ENCODE assay signal across 8 cellular contexts in the genomic region with DNA sequence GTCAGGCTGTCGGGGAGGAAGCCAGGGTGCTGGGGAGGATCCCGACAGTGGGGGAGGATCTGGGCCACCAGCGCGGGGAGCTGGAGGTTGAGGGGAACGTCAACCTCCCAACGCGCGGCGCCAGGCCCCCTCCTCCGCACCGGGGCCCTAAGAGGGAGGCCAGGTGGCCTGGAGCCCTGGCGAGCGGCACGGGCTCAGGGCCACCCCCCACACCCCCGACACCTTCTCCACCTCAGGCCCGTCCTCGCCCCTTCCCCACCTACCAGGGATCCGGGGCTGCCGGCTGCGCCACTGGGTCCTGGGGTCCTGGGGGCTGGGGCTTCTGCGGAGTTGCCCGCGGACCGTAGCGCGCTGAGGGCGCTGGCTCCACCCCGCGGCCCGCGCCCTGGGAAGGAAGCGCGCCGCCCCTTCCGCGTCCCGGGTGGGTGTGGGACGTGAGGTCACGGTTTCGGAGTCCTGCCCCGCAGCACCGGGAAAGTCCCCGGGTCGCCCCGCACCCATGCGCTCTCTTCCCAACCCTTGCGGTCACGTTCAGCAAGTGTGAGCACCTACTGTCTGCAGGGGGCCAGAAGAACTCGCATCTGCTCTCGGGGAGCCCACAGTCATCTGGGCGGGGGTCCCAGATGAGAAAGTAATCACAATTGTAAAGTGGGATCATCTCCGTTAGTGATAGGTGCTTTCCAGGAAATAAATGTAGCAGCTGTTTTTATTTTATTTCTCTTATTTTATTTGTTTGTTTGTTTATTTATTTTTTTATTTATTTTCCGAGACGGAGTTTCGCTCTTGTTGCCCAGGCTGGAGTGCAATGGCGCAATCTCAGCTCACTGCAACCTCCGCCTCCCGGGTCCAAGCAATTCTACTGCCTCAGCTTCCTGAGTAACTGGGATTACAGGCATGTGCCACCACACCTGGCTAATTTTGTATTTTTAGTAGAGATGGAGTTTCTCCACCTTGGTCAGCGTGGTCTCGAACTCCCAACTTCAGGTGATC. TPM values are rescaled to one million over a fixed set of nuclear protein-coding genes. Genes with fewer than 3 reads are reported as not detected.
DNase-seq lines count a peak whose midpoint lies in the region; ATAC-seq and TF ChIP-seq lines count a peak whose summit lies in the region.

A gene (minus strand): TSS at position 362 of the 990 bp plus-strand sequence. CDS start 13,335 bp downstream, outside the sequence.

- no peaks in the 10 kb centered on the region for H3K9me3 ChIP-seq in OCI-LY7 (ENCODE audit: low read length)

- H3K4me3 ChIP-seq in GM12864 (ENCODE audit: low read depth, low read length) (peak within 1 kb of the TSS; percentile 98), OCI-LY7 (ENCODE audit: low read depth, low read length, poor library complexity, severe bottlenecking) (peak within 1 kb of the TSS; percentile 76)

- BruUV-seq in OCI-LY7 (replicated peaks; lab: Mats Ljungman, UMichigan), result TSS peak; percentile 81

- H3K9me2 ChIP-seq in OCI-LY7 (ENCODE audit: insufficient read depth, low read length), result no peaks in the 10 kb centered on the region

- DNase-seq in GM12864 (ENCODE audit: low read depth) (no peak), HFFc6 (peak; percentile 40), OCI-LY7 (ENCODE audit: low spot score) (peak; percentile 70), fibroblast of gingiva (ENCODE audit: low read depth) (peak; percentile 62), natural killer cell (peak; percentile 78), occipital lobe (lab: John Stamatoyannopoulos, UW) (no peak)
- DNase-seq in activated T-cell treated with anti-CD3 and anti-CD28 coated beads, Interleukin-2, amount 50 U/mL, for 48 hours, result peak; percentile 82 to 87

- H3K36me3 Mint-ChIP-seq in HFFc6 (ENCODE audit: low read depth) (peaks cover 5% of the 10 kb centered on the region; the same call in 1 of the 2 replicates), natural killer cell (no peaks in the 10 kb centered on the region)
- H3K36me3 Mint-ChIP-seq in stimulated activated naive CD8-positive, alpha-beta T cell treated with anti-CD3 and anti-CD28 coated beads, Interleukin-15, Interleukin-2, amounts not matched to agents 100 ng/mL and 50 ng/mL, for 24 hours (ENCODE audit: low read depth), result peaks cover 4% of the 10 kb centered on the region

- H2AFZ ChIP-seq in OCI-LY7 (ENCODE audit: low read length), result peak within 1 kb of the TSS; percentile 60

- no peaks in the 10 kb centered on the region for H4K20me1 ChIP-seq in OCI-LY7 (ENCODE audit: insufficient read depth, low read length)

- peaks cover 12% of the 10 kb centered on the region for H3K36me3 ChIP-seq in OCI-LY7 (ENCODE audit: insufficient read depth, low read length)

- peak within 1 kb of the TSS; percentile 77 for H3K27ac Mint-ChIP-seq in HFFc6
- peak within 1 kb of the TSS; percentile 86 to 92 for H3K27ac Mint-ChIP-seq in natural killer cell
- peak within 1 kb of the TSS; percentile 89 for H3K27ac Mint-ChIP-seq in stimulated activated naive CD8-positive, alpha-beta T cell treated with anti-CD3 and anti-CD28 coated beads, Interleukin-15, Interleukin-2, amounts not matched to agents 100 ng/mL and 50 ng/mL, for 24 hours

- H3K9me3 Mint-ChIP-seq in HFFc6 (no peaks in the 10 kb centered on the region), natural killer cell (no peaks in the 10 kb centered on the region)
- no peaks in the 10 kb centered on the region for H3K9me3 Mint-ChIP-seq in stimulated activated naive CD8-positive, alpha-beta T cell treated with anti-CD3 and anti-CD28 coated beads, Interleukin-15, Interleukin-2, amounts not matched to agents 100 ng/mL and 50 ng/mL, for 24 hours

- H3K4me1 Mint-ChIP-seq in HFFc6 (ENCODE audit: low read depth) (peaks cover 21% of the 10 kb centered on the region), natural killer cell (peaks cover 20 to 30% of the 10 kb centered on the region in 2 donors)
- H3K4me1 Mint-ChIP-seq in stimulated activated naive CD8-positive, alpha-beta T cell treated with anti-CD3 and anti-CD28 coated beads, Interleukin-15, Interleukin-2, amounts not matched to agents 100 ng/mL and 50 ng/mL, for 24 hours (ENCODE audit: low read depth), result peaks cover 27% of the 10 kb centered on the region

- POLR2A ChIA-PET in OCI-LY7 (lab: Charles Lee), result interaction anchor here (0.6 to 1.7 kb wide), 2 partner anchors 18 to 214 kb away, joined by 3 to 7 read pairs; no protein-coding TSS in a partner anchor

- ATAC-seq in natural killer cell, result peak; percentile 95 to 96 (median 95)

- peak within 1 kb of the TSS; percentile 73 for H3K4me2 ChIP-seq in OCI-LY7 (ENCODE audit: low read length)

- H3K79me2 ChIP-seq in OCI-LY7 (ENCODE audit: insufficient read depth, low read depth, low read length), result peaks cover 50% of the 10 kb centered on the region

- H3K27me3 Mint-ChIP-seq in HFFc6 (ENCODE audit: insufficient read depth), result no peaks in the 10 kb centered on the region
- no peaks in the 10 kb centered on the region for H3K27me3 Mint-ChIP-seq in natural killer cell (ENCODE audit: low read depth in 2 of 2)
- no peaks in the 10 kb centered on the region for H3K27me3 Mint-ChIP-seq in stimulated activated naive CD8-positive, alpha-beta T cell treated with anti-CD3 and anti-CD28 coated beads, Interleukin-15, Interleukin-2, amounts not matched to agents 100 ng/mL and 50 ng/mL, for 24 hours

- TF ChIP-seq CTCF in GM12864 (IDR thresholded peaks at IDR 0.05; ENCODE audit: low read depth, low read length, missing control alignments) (no peak), HFFc6 (IDR thresholded peaks at IDR 0.05) (peak; percentile 30; the same call in 1 of the 2 replicates), OCI-LY7 (conservative IDR thresholded peaks at IDR 0.05; ENCODE audit: low read length) (0 out of 2 replicates have a peak, but pooled peaks have one; percentile 28), natural killer cell (IDR thresholded peaks at IDR 0.05) (no peak)

- peak within 1 kb of the TSS; percentile 77 for H3K27ac ChIP-seq in OCI-LY7 (ENCODE audit: low read depth, low read length, poor library complexity, severe bottlenecking)

- intact Hi-C loops in OCI-LY7 (cut with micrococcal nuclease; ENCODE audit: unreplicated experiment), result loop anchor here (1.0 kb wide), 1 partner anchor 18 kb away; no protein-coding TSS in a partner anchor
- intact Hi-C loops in natural killer cell (cut with micrococcal nuclease), result no loop called here

- CTCF ChIA-PET in OCI-LY7 (lab: Charles Lee; ENCODE audit: unreplicated experiment), result no interaction called here

- H3K4me1 ChIP-seq in OCI-LY7 (ENCODE audit: insufficient read depth, low read length, poor library complexity, severe bottlenecking), result peaks cover 46% of the 10 kb centered on the region

- H3K4me3 Mint-ChIP-seq in HFFc6 (peak within 1 kb of the TSS; percentile 87), natural killer cell (peak within 1 kb of the TSS; percentile 89)
- H3K4me3 Mint-ChIP-seq in stimulated activated naive CD8-positive, alpha-beta T cell treated with anti-CD3 and anti-CD28 coated beads, Interleukin-15, Interleukin-2, amounts not matched to agents 100 ng/mL and 50 ng/mL, for 24 hours, result peak within 1 kb of the TSS; percentile 88

RNA-seq across cellular contexts. Expression of the gene that starts here (rescaled TPM):
- total RNA-seq in HFFc6 (2021; fragmentation: NEBNext Ultra II Directional; extraction: Animal tissue kit (Norgen Biotek cat#: 25700)), result 10 to 100 TPM; 16.4 to 21.6 (median 18.4) TPM
- 4.9 and 6.8 TPM in 2 replicates for total RNA-seq in OCI-LY7 (2014; rRNA removed; shearing (Covaris generic))
- total RNA-seq in OCI-LY7 (2022) (26.7 and 28.9 TPM in 2 replicates), natural killer cell (10 to 100 TPM; 22.6 to 24.8 (median 22.7) TPM), occipital lobe (0.78 TPM)

Comparison
In these comparisons a context has a peak if more than half of its experiments do, and no peak if none do; other contexts are left out.
1. DNase-seq: peak in HFFc6 (single experiment), OCI-LY7 (single experiment), activated T-cell treated with anti-CD3 and anti-CD28 coated beads, Interleukin-2, amount 50 U/mL, for 48 hours (2 of 2), fibroblast of gingiva (single experiment) and natural killer cell (single experiment); none in GM12864 (single experiment) and occipital lobe (single experiment).
2. CTCF ChIP-seq: peak in HFFc6 (single experiment) and OCI-LY7 (single experiment); none in GM12864 (single experiment) and natural killer cell (single experiment).
3. Peak in every context shown above with its lines, with median percentiles within 50 percentile points of each other: H3K27ac Mint-ChIP-seq and H3K4me3 Mint-ChIP-seq.